In the genomic region with DNA sequence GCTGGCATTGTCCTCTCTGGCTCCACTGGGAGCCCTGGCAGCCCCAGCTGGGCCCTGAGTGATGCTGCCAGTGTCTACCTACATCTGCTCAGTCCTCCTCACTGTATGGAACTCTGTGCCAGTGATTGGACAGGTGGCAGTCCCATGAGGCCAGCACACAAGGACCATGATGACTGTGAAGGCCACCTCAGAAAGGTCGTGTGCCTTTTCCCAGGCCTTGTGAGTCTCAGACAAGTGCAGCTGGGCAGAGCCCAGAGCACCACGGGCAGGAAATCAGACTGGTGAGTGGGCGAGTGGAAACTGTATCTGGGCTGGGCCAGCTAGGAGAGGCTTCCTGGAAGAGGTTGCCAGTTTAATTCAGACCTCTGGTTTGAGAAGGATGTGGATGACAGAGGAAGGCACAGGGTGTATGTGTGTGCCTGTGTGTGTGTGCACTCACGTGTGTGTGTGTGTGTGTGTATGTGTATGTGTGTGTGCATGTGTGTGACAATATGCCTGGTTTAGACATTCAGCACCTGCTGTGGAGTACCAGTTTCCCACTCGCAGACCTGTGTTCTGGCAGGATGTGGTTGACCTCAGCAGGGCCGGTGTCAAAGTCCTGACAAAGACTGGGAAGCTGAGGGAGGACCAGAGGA, we compare ENCODE assay signal across 1 cellular context.
TF ChIP-seq lines count a peak whose summit lies in the region.

No MANE protein-coding gene starts in this region.

TF ChIP-seq in GM12878, 131 proteins besides CTCF, POLR2A, EP300 and RAD21 (continued from another document and continues in another):
- TF ChIP-seq, protein P1, sequence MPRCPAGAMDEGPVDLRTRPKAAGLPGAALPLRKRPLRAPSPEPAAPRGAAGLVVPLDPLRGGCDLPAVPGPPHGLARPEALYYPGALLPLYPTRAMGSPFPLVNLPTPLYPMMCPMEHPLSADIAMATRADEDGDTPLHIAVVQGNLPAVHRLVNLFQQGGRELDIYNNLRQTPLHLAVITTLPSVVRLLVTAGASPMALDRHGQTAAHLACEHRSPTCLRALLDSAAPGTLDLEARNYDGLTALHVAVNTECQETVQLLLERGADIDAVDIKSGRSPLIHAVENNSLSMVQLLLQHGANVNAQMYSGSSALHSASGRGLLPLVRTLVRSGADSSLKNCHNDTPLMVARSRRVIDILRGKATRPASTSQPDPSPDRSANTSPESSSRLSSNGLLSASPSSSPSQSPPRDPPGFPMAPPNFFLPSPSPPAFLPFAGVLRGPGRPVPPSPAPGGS (IDR thresholded peaks at IDR 0.05; ENCODE audit: borderline replicate concordance, insufficient read depth, low read depth, low read length, poor library complexity, severe bottlenecking), result no peak
- TF ChIP-seq FOXK2 (IDR thresholded peaks at IDR 0.05), result no peak
- TF ChIP-seq BHLHE40 (IDR thresholded peaks at IDR 0.05; ENCODE audit: borderline replicate concordance in 1 of 2, low read depth in 2 of 2, low read length in 1 of 2), result peak; percentile 86 to 93
- TF ChIP-seq NR2C2 (IDR thresholded peaks at IDR 0.05; ENCODE audit: borderline replicate concordance, control insufficient read depth, insufficient read length, low read depth), result no peak
- 0 out of 4 replicates have a peak, but pooled peaks of 1 of the 2 experiments have one; percentile 17 for TF ChIP-seq ETV6 (conservative IDR thresholded peaks at IDR 0.05 in 1 of 2, IDR thresholded peaks at IDR 0.05 in 1 of 2; ENCODE audit: borderline replicate concordance in 1 of 2, low read depth in 1 of 2)
- TF ChIP-seq ZNF622 (IDR thresholded peaks at IDR 0.05), result no peak
- TF ChIP-seq ZNF217 (IDR thresholded peaks at IDR 0.05), result no peak
- TF ChIP-seq, protein P2, sequence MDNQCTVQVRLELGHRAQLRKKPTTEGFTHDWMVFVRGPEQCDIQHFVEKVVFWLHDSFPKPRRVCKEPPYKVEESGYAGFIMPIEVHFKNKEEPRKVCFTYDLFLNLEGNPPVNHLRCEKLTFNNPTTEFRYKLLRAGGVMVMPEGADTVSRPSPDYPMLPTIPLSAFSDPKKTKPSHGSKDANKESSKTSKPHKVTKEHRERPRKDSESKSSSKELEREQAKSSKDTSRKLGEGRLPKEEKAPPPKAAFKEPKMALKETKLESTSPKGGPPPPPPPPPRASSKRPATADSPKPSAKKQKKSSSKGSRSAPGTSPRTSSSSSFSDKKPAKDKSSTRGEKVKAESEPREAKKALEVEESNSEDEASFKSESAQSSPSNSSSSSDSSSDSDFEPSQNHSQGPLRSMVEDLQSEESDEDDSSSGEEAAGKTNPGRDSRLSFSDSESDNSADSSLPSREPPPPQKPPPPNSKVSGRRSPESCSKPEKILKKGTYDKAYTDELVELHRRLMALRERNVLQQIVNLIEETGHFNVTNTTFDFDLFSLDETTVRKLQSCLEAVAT (IDR thresholded peaks at IDR 0.05), result peak; percentile 56; the same call in 1 of the 2 replicates
- TF ChIP-seq RB1 (IDR thresholded peaks at IDR 0.05; ENCODE audit: borderline replicate concordance), result no peak
- no peak for TF ChIP-seq ZNF274 (IDR thresholded peaks at IDR 0.05; ENCODE audit: insufficient read depth, insufficient read length)
- no peak for TF ChIP-seq ASH2L (IDR thresholded peaks at IDR 0.05; ENCODE audit: borderline replicate concordance, low read depth)
- TF ChIP-seq IKZF2 (IDR thresholded peaks at IDR 0.05), result peak; percentile 89 to 91
- TF ChIP-seq MEF2A (IDR thresholded peaks at IDR 0.05; ENCODE audit: insufficient read depth, low read depth, low read length), result no peak
- no peak for TF ChIP-seq NRF1 (conservative IDR thresholded peaks at IDR 0.05; ENCODE audit: low read depth, low read length)
- peak; percentile 47; the same call in 1 of the 2 replicates for TF ChIP-seq GABPA (IDR thresholded peaks at IDR 0.05; ENCODE audit: low read depth)
- TF ChIP-seq NBN (IDR thresholded peaks at IDR 0.05), result peak; percentile 86
- TF ChIP-seq, protein P3, sequence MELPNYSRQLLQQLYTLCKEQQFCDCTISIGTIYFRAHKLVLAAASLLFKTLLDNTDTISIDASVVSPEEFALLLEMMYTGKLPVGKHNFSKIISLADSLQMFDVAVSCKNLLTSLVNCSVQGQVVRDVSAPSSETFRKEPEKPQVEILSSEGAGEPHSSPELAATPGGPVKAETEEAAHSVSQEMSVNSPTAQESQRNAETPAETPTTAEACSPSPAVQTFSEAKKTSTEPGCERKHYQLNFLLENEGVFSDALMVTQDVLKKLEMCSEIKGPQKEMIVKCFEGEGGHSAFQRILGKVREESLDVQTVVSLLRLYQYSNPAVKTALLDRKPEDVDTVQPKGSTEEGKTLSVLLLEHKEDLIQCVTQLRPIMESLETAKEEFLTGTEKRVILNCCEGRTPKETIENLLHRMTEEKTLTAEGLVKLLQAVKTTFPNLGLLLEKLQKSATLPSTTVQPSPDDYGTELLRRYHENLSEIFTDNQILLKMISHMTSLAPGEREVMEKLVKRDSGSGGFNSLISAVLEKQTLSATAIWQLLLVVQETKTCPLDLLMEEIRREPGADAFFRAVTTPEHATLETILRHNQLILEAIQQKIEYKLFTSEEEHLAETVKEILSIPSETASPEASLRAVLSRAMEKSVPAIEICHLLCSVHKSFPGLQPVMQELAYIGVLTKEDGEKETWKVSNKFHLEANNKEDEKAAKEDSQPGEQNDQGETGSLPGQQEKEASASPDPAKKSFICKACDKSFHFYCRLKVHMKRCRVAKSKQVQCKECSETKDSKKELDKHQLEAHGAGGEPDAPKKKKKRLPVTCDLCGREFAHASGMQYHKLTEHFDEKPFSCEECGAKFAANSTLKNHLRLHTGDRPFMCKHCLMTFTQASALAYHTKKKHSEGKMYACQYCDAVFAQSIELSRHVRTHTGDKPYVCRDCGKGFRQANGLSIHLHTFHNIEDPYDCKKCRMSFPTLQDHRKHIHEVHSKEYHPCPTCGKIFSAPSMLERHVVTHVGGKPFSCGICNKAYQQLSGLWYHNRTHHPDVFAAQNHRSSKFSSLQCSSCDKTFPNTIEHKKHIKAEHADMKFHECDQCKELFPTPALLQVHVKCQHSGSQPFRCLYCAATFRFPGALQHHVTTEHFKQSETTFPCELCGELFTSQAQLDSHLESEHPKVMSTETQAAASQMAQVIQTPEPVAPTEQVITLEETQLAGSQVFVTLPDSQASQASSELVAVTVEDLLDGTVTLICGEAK (IDR thresholded peaks at IDR 0.05; ENCODE audit: borderline replicate concordance), result no peak
- no peak for TF ChIP-seq CBX3 (IDR thresholded peaks at IDR 0.05; ENCODE audit: borderline replicate concordance, low read depth)
- TF ChIP-seq IKZF1 (conservative IDR thresholded peaks at IDR 0.05), result peak; percentile 88
- no peak for TF ChIP-seq CHD1 (IDR thresholded peaks at IDR 0.05; ENCODE audit: low read depth, low read length)
- TF ChIP-seq SREBF1 (IDR thresholded peaks at IDR 0.05; ENCODE audit: low read length), result no peak
- TF ChIP-seq SIN3A (IDR thresholded peaks at IDR 0.05; ENCODE audit: low read depth, low read length), result no peak
- no peak for TF ChIP-seq POLR2AphosphoS5 (IDR thresholded peaks at IDR 0.05; ENCODE audit: low read length)
- TF ChIP-seq ZBED1 (IDR thresholded peaks at IDR 0.05; ENCODE audit: borderline replicate concordance), result no peak
- TF ChIP-seq SUPT20H (IDR thresholded peaks at IDR 0.05; ENCODE audit: borderline replicate concordance, control insufficient read depth, low read depth, low read length), result no peak
- TF ChIP-seq SMAD1 (IDR thresholded peaks at IDR 0.05; ENCODE audit: low read depth, partially characterized antibody), result no peak
- peak; percentile 87 for TF ChIP-seq RUNX3 (IDR thresholded peaks at IDR 0.05; ENCODE audit: low read length)
- TF ChIP-seq FOS (IDR thresholded peaks at IDR 0.05; ENCODE audit: borderline replicate concordance, extremely low read depth, insufficient read length), result no peak
- TF ChIP-seq TARDBP (IDR thresholded peaks at IDR 0.05; ENCODE audit: borderline replicate concordance), result no peak
- TF ChIP-seq, protein P4, sequence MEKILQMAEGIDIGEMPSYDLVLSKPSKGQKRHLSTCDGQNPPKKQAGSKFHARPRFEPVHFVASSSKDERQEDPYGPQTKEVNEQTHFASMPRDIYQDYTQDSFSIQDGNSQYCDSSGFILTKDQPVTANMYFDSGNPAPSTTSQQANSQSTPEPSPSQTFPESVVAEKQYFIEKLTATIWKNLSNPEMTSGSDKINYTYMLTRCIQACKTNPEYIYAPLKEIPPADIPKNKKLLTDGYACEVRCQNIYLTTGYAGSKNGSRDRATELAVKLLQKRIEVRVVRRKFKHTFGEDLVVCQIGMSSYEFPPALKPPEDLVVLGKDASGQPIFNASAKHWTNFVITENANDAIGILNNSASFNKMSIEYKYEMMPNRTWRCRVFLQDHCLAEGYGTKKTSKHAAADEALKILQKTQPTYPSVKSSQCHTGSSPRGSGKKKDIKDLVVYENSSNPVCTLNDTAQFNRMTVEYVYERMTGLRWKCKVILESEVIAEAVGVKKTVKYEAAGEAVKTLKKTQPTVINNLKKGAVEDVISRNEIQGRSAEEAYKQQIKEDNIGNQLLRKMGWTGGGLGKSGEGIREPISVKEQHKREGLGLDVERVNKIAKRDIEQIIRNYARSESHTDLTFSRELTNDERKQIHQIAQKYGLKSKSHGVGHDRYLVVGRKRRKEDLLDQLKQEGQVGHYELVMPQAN (conservative IDR thresholded peaks at IDR 0.05), result no peak
- no peak; the same call in 1 of the 2 replicates for TF ChIP-seq CREM (IDR thresholded peaks at IDR 0.05; ENCODE audit: low read depth)
- TF ChIP-seq CHD4 (IDR thresholded peaks at IDR 0.05), result no peak
- no peak for TF ChIP-seq NFXL1 (IDR thresholded peaks at IDR 0.05; ENCODE audit: borderline replicate concordance)
- TF ChIP-seq, protein P5, sequence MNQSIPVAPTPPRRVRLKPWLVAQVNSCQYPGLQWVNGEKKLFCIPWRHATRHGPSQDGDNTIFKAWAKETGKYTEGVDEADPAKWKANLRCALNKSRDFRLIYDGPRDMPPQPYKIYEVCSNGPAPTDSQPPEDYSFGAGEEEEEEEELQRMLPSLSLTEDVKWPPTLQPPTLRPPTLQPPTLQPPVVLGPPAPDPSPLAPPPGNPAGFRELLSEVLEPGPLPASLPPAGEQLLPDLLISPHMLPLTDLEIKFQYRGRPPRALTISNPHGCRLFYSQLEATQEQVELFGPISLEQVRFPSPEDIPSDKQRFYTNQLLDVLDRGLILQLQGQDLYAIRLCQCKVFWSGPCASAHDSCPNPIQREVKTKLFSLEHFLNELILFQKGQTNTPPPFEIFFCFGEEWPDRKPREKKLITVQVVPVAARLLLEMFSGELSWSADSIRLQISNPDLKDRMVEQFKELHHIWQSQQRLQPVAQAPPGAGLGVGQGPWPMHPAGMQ (IDR thresholded peaks at IDR 0.05; ENCODE audit: borderline replicate concordance), result no peak
- TF ChIP-seq, protein P6, sequence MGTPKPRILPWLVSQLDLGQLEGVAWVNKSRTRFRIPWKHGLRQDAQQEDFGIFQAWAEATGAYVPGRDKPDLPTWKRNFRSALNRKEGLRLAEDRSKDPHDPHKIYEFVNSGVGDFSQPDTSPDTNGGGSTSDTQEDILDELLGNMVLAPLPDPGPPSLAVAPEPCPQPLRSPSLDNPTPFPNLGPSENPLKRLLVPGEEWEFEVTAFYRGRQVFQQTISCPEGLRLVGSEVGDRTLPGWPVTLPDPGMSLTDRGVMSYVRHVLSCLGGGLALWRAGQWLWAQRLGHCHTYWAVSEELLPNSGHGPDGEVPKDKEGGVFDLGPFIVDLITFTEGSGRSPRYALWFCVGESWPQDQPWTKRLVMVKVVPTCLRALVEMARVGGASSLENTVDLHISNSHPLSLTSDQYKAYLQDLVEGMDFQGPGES (IDR thresholded peaks at IDR 0.05), result no peak
- no peak for TF ChIP-seq HDAC2 (IDR thresholded peaks at IDR 0.05)
- TF ChIP-seq, protein P7, sequence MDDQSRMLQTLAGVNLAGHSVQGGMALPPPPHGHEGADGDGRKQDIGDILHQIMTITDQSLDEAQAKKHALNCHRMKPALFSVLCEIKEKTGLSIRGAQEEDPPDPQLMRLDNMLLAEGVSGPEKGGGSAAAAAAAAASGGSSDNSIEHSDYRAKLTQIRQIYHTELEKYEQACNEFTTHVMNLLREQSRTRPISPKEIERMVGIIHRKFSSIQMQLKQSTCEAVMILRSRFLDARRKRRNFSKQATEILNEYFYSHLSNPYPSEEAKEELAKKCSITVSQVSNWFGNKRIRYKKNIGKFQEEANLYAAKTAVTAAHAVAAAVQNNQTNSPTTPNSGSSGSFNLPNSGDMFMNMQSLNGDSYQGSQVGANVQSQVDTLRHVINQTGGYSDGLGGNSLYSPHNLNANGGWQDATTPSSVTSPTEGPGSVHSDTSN (IDR thresholded peaks at IDR 0.05; ENCODE audit: insufficient replicate concordance, low read depth, low read length), result no peak
- no peak for TF ChIP-seq NR2C1 (IDR thresholded peaks at IDR 0.05)
- TF ChIP-seq, protein P8, sequence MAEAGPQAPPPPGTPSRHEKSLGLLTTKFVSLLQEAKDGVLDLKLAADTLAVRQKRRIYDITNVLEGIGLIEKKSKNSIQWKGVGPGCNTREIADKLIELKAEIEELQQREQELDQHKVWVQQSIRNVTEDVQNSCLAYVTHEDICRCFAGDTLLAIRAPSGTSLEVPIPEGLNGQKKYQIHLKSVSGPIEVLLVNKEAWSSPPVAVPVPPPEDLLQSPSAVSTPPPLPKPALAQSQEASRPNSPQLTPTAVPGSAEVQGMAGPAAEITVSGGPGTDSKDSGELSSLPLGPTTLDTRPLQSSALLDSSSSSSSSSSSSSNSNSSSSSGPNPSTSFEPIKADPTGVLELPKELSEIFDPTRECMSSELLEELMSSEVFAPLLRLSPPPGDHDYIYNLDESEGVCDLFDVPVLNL (IDR thresholded peaks at IDR 0.05; ENCODE audit: low read depth, low read length), result no peak
- TF ChIP-seq CBFB (IDR thresholded peaks at IDR 0.05; ENCODE audit: low read depth), result no peak
- no peak for TF ChIP-seq HDAC6 (IDR thresholded peaks at IDR 0.05; ENCODE audit: unreplicated experiment)
- no peak for TF ChIP-seq BCL11A (IDR thresholded peaks at IDR 0.05; ENCODE audit: low read depth, low read length)
- no peak for TF ChIP-seq WRNIP1 (IDR thresholded peaks at IDR 0.05; ENCODE audit: borderline replicate concordance, low read depth, low read length)
- no peak for TF ChIP-seq KLF5 (IDR thresholded peaks at IDR 0.05; ENCODE audit: partially characterized antibody)
- no peak for TF ChIP-seq BRCA1 (IDR thresholded peaks at IDR 0.05; ENCODE audit: low read depth, low read length)
- no peak for TF ChIP-seq CHD2 (IDR thresholded peaks at IDR 0.05; ENCODE audit: borderline replicate concordance, low read depth, low read length)
- TF ChIP-seq MXI1 (IDR thresholded peaks at IDR 0.05; ENCODE audit: low read depth, low read length), result no peak
- TF ChIP-seq, protein P9, sequence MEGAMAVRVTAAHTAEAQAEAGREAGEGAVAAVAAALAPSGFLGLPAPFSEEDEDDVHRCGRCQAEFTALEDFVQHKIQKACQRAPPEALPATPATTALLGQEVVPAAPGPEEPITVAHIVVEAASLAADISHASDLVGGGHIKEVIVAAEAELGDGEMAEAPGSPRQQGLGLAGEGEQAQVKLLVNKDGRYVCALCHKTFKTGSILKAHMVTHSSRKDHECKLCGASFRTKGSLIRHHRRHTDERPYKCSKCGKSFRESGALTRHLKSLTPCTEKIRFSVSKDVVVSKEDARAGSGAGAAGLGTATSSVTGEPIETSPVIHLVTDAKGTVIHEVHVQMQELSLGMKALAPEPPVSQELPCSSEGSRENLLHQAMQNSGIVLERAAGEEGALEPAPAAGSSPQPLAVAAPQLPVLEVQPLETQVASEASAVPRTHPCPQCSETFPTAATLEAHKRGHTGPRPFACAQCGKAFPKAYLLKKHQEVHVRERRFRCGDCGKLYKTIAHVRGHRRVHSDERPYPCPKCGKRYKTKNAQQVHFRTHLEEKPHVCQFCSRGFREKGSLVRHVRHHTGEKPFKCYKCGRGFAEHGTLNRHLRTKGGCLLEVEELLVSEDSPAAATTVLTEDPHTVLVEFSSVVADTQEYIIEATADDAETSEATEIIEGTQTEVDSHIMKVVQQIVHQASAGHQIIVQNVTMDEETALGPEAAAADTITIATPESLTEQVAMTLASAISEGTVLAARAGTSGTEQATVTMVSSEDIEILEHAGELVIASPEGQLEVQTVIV (IDR thresholded peaks at IDR 0.05; ENCODE audit: borderline replicate concordance, partially characterized antibody), result no peak
- peak; percentile 84 for TF ChIP-seq EED (IDR thresholded peaks at IDR 0.05; ENCODE audit: low read depth)
